8 cellular contexts compared by ENCODE assay signal in genomic region chr4:8215001-8215427, GRCh38. TPM values are rescaled to one million over a fixed set of nuclear protein-coding genes. Genes with fewer than 3 reads are reported as not detected.
DNase-seq lines count a peak whose midpoint lies in the region; ATAC-seq and TF ChIP-seq lines count a peak whose summit lies in the region.

No MANE protein-coding gene starts in this region.

- no peak for TF ChIP-seq CTCF in endodermal cell (conservative IDR thresholded peaks at IDR 0.05)

- H3K9me3 Mint-ChIP-seq in endodermal cell, result no peaks in the 10 kb centered on the region

- no peak overlapping the region for H3K4me3 Mint-ChIP-seq in endodermal cell

- peak; percentile 88 for DNase-seq in H4 (ENCODE audit: low spot score)
- DNase-seq in NCI-H226, result peak; percentile 83
- DNase-seq in fibroblast of peridontal ligament (ENCODE audit: extremely low read depth), result peak; percentile 69
- no peak for DNase-seq in sciatic nerve (ENCODE audit: low spot score)
- no peak for DNase-seq in activated T-cell treated with anti-CD3 and anti-CD28 coated beads, Interleukin-2, amount 50 U/mL, for 1 hour
- no peak for DNase-seq in activated CD8-positive, alpha-beta memory T cell treated with anti-CD3 and anti-CD28 coated beads, Interleukin-2, amount 50 U/mL, for 48 hours
- DNase-seq in endodermal cell, result no peak
- DNase-seq in SHP77 treated with DMSO at 0.1 percent for 48 hours (lab: John Stamatoyannopoulos, UW), result no peak

- no peak overlapping the region for H3K4me3 ChIP-seq in endodermal cell (ENCODE audit: low read length)

- H3K27me3 ChIP-seq in endodermal cell (ENCODE audit: control insufficient read depth, insufficient read depth, low read length, poor library complexity, severe bottlenecking), result no peaks in the 10 kb centered on the region

- H3K4me1 ChIP-seq in endodermal cell (ENCODE audit: control insufficient read depth, insufficient read depth, low read length), result no peaks in the 10 kb centered on the region

- H3K36me3 ChIP-seq in endodermal cell (ENCODE audit: control insufficient read depth, insufficient read depth, low read length), result no peaks in the 10 kb centered on the region

- intact Hi-C loops in sciatic nerve (cut with DNase I), result no loop called here

- no peak overlapping the region for H3K27ac Mint-ChIP-seq in endodermal cell

- H3K9me3 ChIP-seq in endodermal cell (ENCODE audit: control insufficient read depth, low read length), result no peaks in the 10 kb centered on the region

- peak; percentile 39 for ATAC-seq in sciatic nerve

- H3K27me3 Mint-ChIP-seq in endodermal cell (ENCODE audit: insufficient read depth), result no peaks in the 10 kb centered on the region

- H3K9ac ChIP-seq in endodermal cell (ENCODE audit: extremely low read depth, low read length, poor library complexity, severe bottlenecking), result no peak overlapping the region

- peaks cover 7% of the 10 kb centered on the region for H3K4me1 Mint-ChIP-seq in endodermal cell

- no peak overlapping the region for H3K27ac ChIP-seq in endodermal cell (ENCODE audit: low read depth, low read length)

- H3K36me3 Mint-ChIP-seq in endodermal cell (ENCODE audit: low read depth), result no peaks in the 10 kb centered on the region

- 89 to 90% methylated on average over 7 to 12 of the region's 12 CpGs for WGBS in endodermal cell (ENCODE audit: insufficient coverage in 1 of 2, insufficient read length in 1 of 2), 2 experiments

RNA-seq across cellular contexts. Expression of gene SH3TC1, which starts 15.9 kb away (rescaled TPM):
- total RNA-seq in H4 (2014; rRNA removed; shearing (Covaris generic)), result 2.2 and 4.5 TPM in 2 replicates
- total RNA-seq in sciatic nerve (52.2 TPM), endodermal cell (1 to 10 TPM; 1.9 to 2.6 TPM)
- polyA plus RNA-seq in endodermal cell (2013, experiment 1 of 2), result 0.39 TPM
- 0.58 TPM for polyA plus RNA-seq in endodermal cell (2013, experiment 2 of 2)

RNA-seq across cellular contexts. Expression of gene HTRA3, which starts 54.5 kb away (rescaled TPM):
- 6.7 and 9.6 TPM in 2 replicates for total RNA-seq in H4 (2014; rRNA removed; shearing (Covaris generic))
- total RNA-seq in sciatic nerve (23.7 TPM), endodermal cell (1 to 10 TPM; 3.2 to 4.6 TPM)
- 1.4 TPM for polyA plus RNA-seq in endodermal cell (2013, experiment 1 of 2)
- 1.6 TPM for polyA plus RNA-seq in endodermal cell (2013, experiment 2 of 2)

RNA-seq across cellular contexts. Expression of gene ABLIM2, which starts 56.4 kb away (rescaled TPM):
- total RNA-seq in H4 (2014; rRNA removed; shearing (Covaris generic)), result 0.29 and 0.43 TPM in 2 replicates
- total RNA-seq in sciatic nerve (44.4 TPM), endodermal cell (1 to 10 TPM in 1 of 2 donors, under 1 TPM in 1; 0.35 to 1.6 TPM)
- polyA plus RNA-seq in endodermal cell (2013, experiment 1 of 2), result 1.4 TPM
- 2.5 TPM for polyA plus RNA-seq in endodermal cell (2013, experiment 2 of 2)

Comparison
In these comparisons a context has a peak if more than half of its experiments do, and no peak if none do; other contexts are left out.
1. DNase-seq: peak in H4 (single experiment), NCI-H226 (single experiment) and fibroblast of peridontal ligament (single experiment); none in sciatic nerve (single experiment), activated T-cell treated with anti-CD3 and anti-CD28 coated beads, Interleukin-2, amount 50 U/mL, for 1 hour (single experiment), activated CD8-positive, alpha-beta memory T cell treated with anti-CD3 and anti-CD28 coated beads, Interleukin-2, amount 50 U/mL, for 48 hours (single experiment), endodermal cell (single experiment) and SHP77 treated with DMSO at 0.1 percent for 48 hours (single experiment).
2. RNA of gene ABLIM2, which starts 56.4 kb away (total RNA-seq): 44.4 TPM in sciatic nerve (single experiment); 0.35 to 1.6 TPM in endodermal cell and 0.29 to 0.43 TPM in H4; every median in the first group is over 10 times any median in the second.